Comparison of ENCODE assay signal across 17 cellular contexts in genomic region chr12:47941475-47942326, GRCh38. TPM values are rescaled to one million over a fixed set of nuclear protein-coding genes. Genes with fewer than 3 reads are reported as not detected.
DNase-seq lines count a peak whose midpoint lies in the region; ATAC-seq and TF ChIP-seq lines count a peak whose summit lies in the region.
"Had no signal": no experiment of that assay in that cellular context is flagged by ENCODE, and none has a peak within 500 bp of the region (broad histone marks: within the 10 kb centered on the region; RNA-seq: fewer than 3 reads in every experiment).

No MANE protein-coding gene starts in this region.

- H4K20me1 ChIP-seq in BLaER1 treated with 17β-estradiol and CSF1 and Interleukin-3, amounts not matched to agents 10 nM and 100 nM = peaks cover 0 to 9% (median 0%) of the 10 kb centered on the region in 11 experiments; a peak in 1 of 22 replicates
- H4K20me1 ChIP-seq in GM23248 (ENCODE audit: insufficient read depth) = no peaks in the 10 kb centered on the region

- no peak overlapping the region for H2BK120ac ChIP-seq in trophoblast cell (ENCODE audit: insufficient read depth, low read length, poor library complexity)

- H3K4me3 ChIP-seq in BLaER1 treated with 17β-estradiol and CSF1 and Interleukin-3, amounts not matched to agents 10 nM and 100 nM = peak overlapping the region; percentile 11 to 55 (median 35); a peak in 13 of 20 replicates
- H3K4me3 ChIP-seq in trophoblast cell (ENCODE audit: low read depth, low read length) (no peak overlapping the region), GM23248 (no peak overlapping the region), mucosa of descending colon (no peak overlapping the region)
- H3K4me3 ChIP-seq: esophagus muscularis mucosa, gastrocnemius medialis, left ventricle myocardium inferior, SK-N-MC, uterus had no signal

- H3K18ac ChIP-seq in trophoblast cell (ENCODE audit: low read length) = no peak overlapping the region

- H2BK5ac ChIP-seq in trophoblast cell (ENCODE audit: low read depth, low read length, poor library complexity) = no peak overlapping the region

- H4K8ac ChIP-seq in trophoblast cell (ENCODE audit: low read depth, low read length) = no peak overlapping the region

- WGBS in trophoblast cell (ENCODE audit: extremely low coverage, insufficient coverage, insufficient read length) = no CpG with 5 or more reads among the region's 28 CpGs
- WGBS in GM23248 (ENCODE audit: low coverage in 1 of 2, low lambda C conversion rate in 2 of 2, missing lambda C conversion rate in 2 of 2), 2 experiments = 69% methylated on average over 27 of the region's 28 CpGs

- ATAC-seq in GM21786 (IDR thresholded peaks at IDR 0.05; ENCODE audit: unreplicated experiment) (no peak), mucosa of descending colon (no peak)
- ATAC-seq: gastrocnemius medialis had no signal

- H3K4me1 ChIP-seq in BLaER1 treated with 17β-estradiol and CSF1 and Interleukin-3, amounts not matched to agents 10 nM and 100 nM = peaks cover 39 to 68% (median 62%) of the 10 kb centered on the region in 10 experiments
- H3K4me1 ChIP-seq in trophoblast cell (ENCODE audit: control insufficient read depth in 1 of 2, insufficient read depth in 2 of 2, low read length in 2 of 2) (peaks cover 0 to 4% of the 10 kb centered on the region in 2 experiments), GM23248 (ENCODE audit: insufficient read depth) (peaks cover 14% of the 10 kb centered on the region), mucosa of descending colon (ENCODE audit: low read depth) (peaks cover 35% of the 10 kb centered on the region)
- H3K4me1 ChIP-seq: uterus had no signal

- H4K12ac ChIP-seq in trophoblast cell (ENCODE audit: low read depth, low read length) = no peak overlapping the region

- H2AFZ ChIP-seq in trophoblast cell (ENCODE audit: insufficient read depth, low read length, poor library complexity) (no peak overlapping the region), GM23248 (no peak overlapping the region)

- peak overlapping the region in 4 of 11 experiments; percentile 30 to 43 (median 37); a peak in 4 of 22 replicates for H3K27ac ChIP-seq in BLaER1 treated with 17β-estradiol and CSF1 and Interleukin-3, amounts not matched to agents 10 nM and 100 nM
- H3K27ac ChIP-seq in trophoblast cell (ENCODE audit: low read depth, low read length) (no peak overlapping the region), GM23248 (no peak overlapping the region)
- H3K27ac ChIP-seq: esophagus muscularis mucosa, gastrocnemius medialis, left ventricle myocardium inferior, SK-N-MC, uterus had no signal

- no peaks in the 10 kb centered on the region for H3K9me2 ChIP-seq in GM23248 (ENCODE audit: insufficient read depth)

- peaks cover 0 to 27% (median 0%) of the 10 kb centered on the region in 11 experiments; a peak in 7 of 22 replicates for H3K27me3 ChIP-seq in BLaER1 treated with 17β-estradiol and CSF1 and Interleukin-3, amounts not matched to agents 10 nM and 100 nM
- H3K27me3 ChIP-seq in trophoblast cell (ENCODE audit: insufficient read depth, low read length) (peaks cover 4% of the 10 kb centered on the region), GM23248 (replicated peaks; ENCODE audit: insufficient read depth) (no peaks in the 10 kb centered on the region)
- H3K27me3 ChIP-seq: uterus had no signal

- H3K4ac ChIP-seq in trophoblast cell (ENCODE audit: low read depth, low read length) = no peak overlapping the region

- H3K79me2 ChIP-seq in trophoblast cell (ENCODE audit: control insufficient read depth, insufficient read depth, low read length, poor library complexity) = no peaks in the 10 kb centered on the region
- no peaks in the 10 kb centered on the region for H3K79me2 ChIP-seq in GM23248 (ENCODE audit: insufficient read depth)

- H3K9me3 ChIP-seq in BLaER1 treated with 17β-estradiol and CSF1 and Interleukin-3, amounts not matched to agents 10 nM and 100 nM (replicated peaks in 1 of 11) = no peaks in the 10 kb centered on the region
- H3K9me3 ChIP-seq in trophoblast cell (ENCODE audit: insufficient read depth, low read depth, low read length) = peaks cover 3% of the 10 kb centered on the region
- H3K9me3 ChIP-seq in GM23248 (ENCODE audit: low read depth) = no peaks in the 10 kb centered on the region
- no peaks in the 10 kb centered on the region for H3K9me3 ChIP-seq in mucosa of descending colon
- H3K9me3 ChIP-seq: esophagus muscularis mucosa, gastrocnemius medialis, left ventricle myocardium inferior, uterus had no signal

- H3K23ac ChIP-seq in trophoblast cell (ENCODE audit: low read length) = no peak overlapping the region

- H3K14ac ChIP-seq in trophoblast cell (ENCODE audit: low read length) = no peak overlapping the region

- DNase-seq in MV-4-11 (lab: John Stamatoyannopoulos, UW) (peak; percentile 15), iPS-NIHi7 (ENCODE audit: extremely low spot score) (peak; percentile 39), trophoblast cell (no peak), GM23248 (no peak), hepatic stellate cell (ENCODE audit: low spot score) (no peak), mucosa of descending colon (no peak)
- DNase-seq: DMS153, gastrocnemius medialis, GF-D8, left ventricle myocardium inferior, NCI-H510A, nucleus accumbens, uterus had no signal

- H3K79me1 ChIP-seq in trophoblast cell (ENCODE audit: low read length) = no peaks in the 10 kb centered on the region

- H3K36me3 ChIP-seq in BLaER1 treated with 17β-estradiol and CSF1 and Interleukin-3, amounts not matched to agents 10 nM and 100 nM = no peaks in the 10 kb centered on the region
- H3K36me3 ChIP-seq in trophoblast cell (ENCODE audit: control insufficient read depth in 1 of 2, insufficient read depth in 2 of 2, low read length in 2 of 2) (no peaks in the 10 kb centered on the region), GM23248 (ENCODE audit: low read depth) (no peaks in the 10 kb centered on the region), mucosa of descending colon (ENCODE audit: low read depth) (no peaks in the 10 kb centered on the region)
- H3K36me3 ChIP-seq: esophagus muscularis mucosa, gastrocnemius medialis, left ventricle myocardium inferior, uterus had no signal

- H2AK5ac ChIP-seq in trophoblast cell (ENCODE audit: low read length) = no peak overlapping the region

- H4K91ac ChIP-seq in trophoblast cell (ENCODE audit: low read depth, low read length) = no peak overlapping the region

- in situ Hi-C loops in GM23248 (cut with MboI) = no loop called here

- no peak overlapping the region for H2BK12ac ChIP-seq in trophoblast cell (ENCODE audit: low read length)

- peak overlapping the region in 6 of 11 experiments; percentile 10 to 61 (median 50); a peak in 11 of 22 replicates for H3K9ac ChIP-seq in BLaER1 treated with 17β-estradiol and CSF1 and Interleukin-3, amounts not matched to agents 10 nM and 100 nM
- H3K9ac ChIP-seq in trophoblast cell (ENCODE audit: low read length) (no peak overlapping the region), GM23248 (no peak overlapping the region)

- H3F3A ChIP-seq in GM23248 (ENCODE audit: insufficient read depth) = no peaks in the 10 kb centered on the region

- no peak for TF ChIP-seq CTCF in mucosa of descending colon (IDR thresholded peaks at IDR 0.05)

- H3K4me2 ChIP-seq in BLaER1 treated with 17β-estradiol and CSF1 and Interleukin-3, amounts not matched to agents 10 nM and 100 nM = peak overlapping the region; percentile 82 to 99 (median 93)
- H3K4me2 ChIP-seq in trophoblast cell (ENCODE audit: low read length) (peak overlapping the region; percentile 42), GM23248 (ENCODE audit: unreplicated experiment) (no peak overlapping the region)

- intact Hi-C loops in mucosa of descending colon (cut with DNase I, micrococcal nuclease) = no loop called here

RNA-seq across cellular contexts. Expression of gene TMEM106C, which starts 21.7 kb away (rescaled TPM):
- 56.8 and 62.0 TPM in 2 replicates for polyA plus RNA-seq in trophoblast cell (2013)
- 57.5 and 79.8 TPM in 2 replicates for total RNA-seq in GM23248 (2014; rRNA removed; shearing (Covaris generic))
- 69.4 and 70.4 TPM in 2 replicates for polyA plus RNA-seq in GM23248 (2016; fragmentation: Nextera tagmentation; extraction: Ambion mirVana)
- total RNA-seq in mucosa of descending colon = 100 to 1,000 TPM in 2 of 3 donors, 10 to 100 TPM in 1; 93.9 to 208 (median 183) TPM

RNA-seq across cellular contexts. Expression of gene VDR, which starts 36.9 kb away (rescaled TPM):
- 0.56 and 0.60 TPM in 2 replicates for polyA plus RNA-seq in trophoblast cell (2013)
- total RNA-seq in GM23248 (2014; rRNA removed; shearing (Covaris generic)) = 30.5 and 37.2 TPM in 2 replicates
- polyA plus RNA-seq in GM23248 (2016; fragmentation: Nextera tagmentation; extraction: Ambion mirVana) = 23.9 and 25.5 TPM in 2 replicates
- 100 to 1,000 TPM in 2 of 3 donors, 10 to 100 TPM in 1; 69.5 to 175 (median 162) TPM for total RNA-seq in mucosa of descending colon

Comparison
In these comparisons a context has a peak if more than half of its experiments do, and no peak if none do; other contexts are left out.
1. H3K4me3 ChIP-seq: peak in BLaER1 treated with 17β-estradiol and CSF1 and Interleukin-3, amounts not matched to agents 10 nM and 100 nM (10 of 10); none in trophoblast cell (single experiment), GM23248 (single experiment) and mucosa of descending colon (single experiment).
2. H3K9ac ChIP-seq: peak in BLaER1 treated with 17β-estradiol and CSF1 and Interleukin-3, amounts not matched to agents 10 nM and 100 nM (6 of 11); none in trophoblast cell (single experiment) and GM23248 (single experiment).
3. DNase-seq: peak in MV-4-11 (single experiment) and iPS-NIHi7 (single experiment); none in trophoblast cell (0 of 2), GM23248 (single experiment), hepatic stellate cell (single experiment) and mucosa of descending colon (0 of 3).